8 cellular contexts compared by ENCODE assay signal in genomic region chr15:32276202-32276829, GRCh38.
DNase-seq lines count a peak whose midpoint lies in the region; ATAC-seq and TF ChIP-seq lines count a peak whose summit lies in the region.
"Not testable (repeated sequence)": the region's sequence is repeated elsewhere in the genome, so short reads cannot be mapped to it uniquely, and the experiment has no call there.

No MANE protein-coding gene starts in this region.

- H3K36me3 ChIP-seq in CD4-positive, CD25-positive, alpha-beta regulatory T cell (ENCODE audit: control insufficient read depth, insufficient read depth, low read length); Panc1 (ENCODE audit: control insufficient read depth, insufficient read depth, low read length); left lung: not testable (repeated sequence)

- H3K36me3 Mint-ChIP-seq in CD4-positive, CD25-positive, alpha-beta regulatory T cell; activated T-cell treated with anti-CD3 and anti-CD28 coated beads, Interleukin-2, amount 50 U/mL, for 72 hours (ENCODE audit: insufficient read depth in 2 of 2): not testable (repeated sequence)

- intact Hi-C loops in Panc1 (cut with micrococcal nuclease; ENCODE audit: unreplicated experiment); left lung (cut with DNase I): not testable (repeated sequence)

- H3K9me3 Mint-ChIP-seq in CD4-positive, CD25-positive, alpha-beta regulatory T cell; activated T-cell treated with anti-CD3 and anti-CD28 coated beads, Interleukin-2, amount 50 U/mL, for 72 hours: not testable (repeated sequence)

- peak; percentile 58 to 62 for ATAC-seq in CD4-positive, CD25-positive, alpha-beta regulatory T cell (ENCODE audit: low read depth in 2 of 2)
- peak; percentile 53 for ATAC-seq in GM19452 (IDR thresholded peaks at IDR 0.05; ENCODE audit: unreplicated experiment)
- ATAC-seq in HG02885 (IDR thresholded peaks at IDR 0.05; ENCODE audit: poor library complexity, unreplicated experiment): peak; percentile 66
- peak; percentile 95 for ATAC-seq in Panc1
- peak; percentile 64 to 70 for ATAC-seq in activated T-cell treated with anti-CD3 and anti-CD28 coated beads, Interleukin-2, amount 50 U/mL, for 72 hours (replicated peaks in 1 of 2)
- peak; percentile 69 for ATAC-seq in esophagus mucosa
- ATAC-seq in left lung: peak; percentile 91

- H3K27ac ChIP-seq in CD4-positive, CD25-positive, alpha-beta regulatory T cell (ENCODE audit: insufficient read depth, low read length, poor library complexity, severe bottlenecking); Panc1 (ENCODE audit: low read length); left lung: not testable (repeated sequence)

- CTCF ChIA-PET in Panc1 (lab: Charles Lee): not testable (repeated sequence)

- in situ Hi-C loops in Panc1 (cut with HindIII; ENCODE audit: low pct_unique_long_range_greater_than_20kb, low sequenced_read_pairs): not testable (repeated sequence)

- not testable (repeated sequence) for TF ChIP-seq CTCF in Panc1 (IDR thresholded peaks at IDR 0.05); left lung (IDR thresholded peaks at IDR 0.05)

- not testable (repeated sequence) for H3K9me3 ChIP-seq in CD4-positive, CD25-positive, alpha-beta regulatory T cell (ENCODE audit: control insufficient read depth in 2 of 2, low read length in 2 of 2); Panc1 (ENCODE audit: control insufficient read depth, insufficient read depth, low read depth, low read length); left lung

- not testable (repeated sequence) for H3K4me1 Mint-ChIP-seq in CD4-positive, CD25-positive, alpha-beta regulatory T cell; activated T-cell treated with anti-CD3 and anti-CD28 coated beads, Interleukin-2, amount 50 U/mL, for 72 hours (ENCODE audit: low read depth)

- not testable (repeated sequence) for H3K4me1 ChIP-seq in CD4-positive, CD25-positive, alpha-beta regulatory T cell (ENCODE audit: control insufficient read depth, insufficient read depth, low read length, poor library complexity, severe bottlenecking); Panc1 (ENCODE audit: control insufficient read depth, insufficient read depth, low read length); left lung

- BruUV-seq in Panc1 (replicated peaks; lab: Mats Ljungman, UMichigan): not testable (repeated sequence)

- H3K27me3 Mint-ChIP-seq in CD4-positive, CD25-positive, alpha-beta regulatory T cell; activated T-cell treated with anti-CD3 and anti-CD28 coated beads, Interleukin-2, amount 50 U/mL, for 72 hours (ENCODE audit: low read depth): not testable (repeated sequence)

- H3K4me3 ChIP-seq in CD4-positive, CD25-positive, alpha-beta regulatory T cell (ENCODE audit: low read depth, low read length); Panc1 (ENCODE audit: low read depth in 2 of 2, low read length in 2 of 2); left lung: not testable (repeated sequence)

- DNase-seq in CD4-positive, CD25-positive, alpha-beta regulatory T cell; Panc1 (ENCODE audit: low read depth, low spot score); activated T-cell treated with anti-CD3 and anti-CD28 coated beads, Interleukin-2, amount 50 U/mL, for 72 hours; left lung: not testable (repeated sequence)
- DNase-seq in retina: peak; percentile 3

- not testable (repeated sequence) for H3K27ac Mint-ChIP-seq in CD4-positive, CD25-positive, alpha-beta regulatory T cell; activated T-cell treated with anti-CD3 and anti-CD28 coated beads, Interleukin-2, amount 50 U/mL, for 72 hours

- POLR2A ChIA-PET in Panc1 (lab: Charles Lee): not testable (repeated sequence)

- H3K27me3 ChIP-seq in CD4-positive, CD25-positive, alpha-beta regulatory T cell (ENCODE audit: control insufficient read depth, insufficient read depth, low read length); Panc1 (ENCODE audit: control insufficient read depth, insufficient read depth, low read length); left lung: not testable (repeated sequence)

- H3K4me3 Mint-ChIP-seq in CD4-positive, CD25-positive, alpha-beta regulatory T cell; activated T-cell treated with anti-CD3 and anti-CD28 coated beads, Interleukin-2, amount 50 U/mL, for 72 hours: not testable (repeated sequence)
